8 cellular contexts compared by ENCODE assay signal in the genomic region with DNA sequence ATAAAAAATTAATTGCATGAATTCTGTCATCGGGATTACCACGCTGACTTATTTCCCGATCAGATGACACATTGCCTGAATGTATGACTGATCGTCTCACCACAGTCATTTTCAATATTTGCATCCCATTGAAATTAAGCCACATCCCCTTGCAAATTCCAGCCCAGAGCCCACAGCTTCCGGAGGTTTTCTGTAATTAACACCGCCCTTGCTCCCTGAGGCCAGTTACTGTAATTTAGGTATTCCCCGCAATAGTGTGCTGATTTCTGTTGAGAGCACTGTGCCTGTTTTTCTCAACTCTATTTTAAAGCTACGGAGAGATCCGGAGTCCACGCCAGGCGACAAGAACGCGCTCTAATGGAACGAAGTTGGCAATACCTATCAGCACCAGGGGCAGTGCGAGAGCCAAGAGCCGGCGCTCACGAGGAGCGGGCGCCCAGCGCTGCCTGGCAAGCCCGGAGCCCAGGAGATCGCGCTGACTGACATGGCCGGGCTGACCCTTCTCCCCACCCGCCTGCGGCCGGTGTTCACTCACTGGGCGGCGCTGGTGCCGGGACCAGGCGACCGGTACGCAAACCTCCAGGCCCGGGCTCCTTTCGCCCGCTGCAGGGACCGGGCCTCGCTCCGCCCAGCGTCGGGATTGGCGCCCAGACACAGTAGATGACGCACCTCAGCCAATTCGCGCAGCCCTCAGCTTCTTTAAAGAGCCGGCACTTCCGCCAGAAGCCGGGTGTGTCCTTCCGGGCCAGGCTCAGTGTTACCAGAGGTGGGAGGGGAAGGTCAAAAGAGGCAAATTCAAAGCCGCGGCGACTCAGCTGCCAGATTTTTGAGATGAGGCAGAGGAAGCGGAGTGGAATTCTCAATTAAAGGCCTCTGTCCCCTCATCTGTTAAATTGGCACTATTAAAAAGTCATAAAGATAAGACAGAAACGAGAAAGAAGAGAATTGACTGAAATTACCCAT. TPM values are rescaled to one million over a fixed set of nuclear protein-coding genes. Genes with fewer than 3 reads are reported as not detected.
DNase-seq lines count a peak whose midpoint lies in the region; ATAC-seq and TF ChIP-seq lines count a peak whose summit lies in the region.

A gene with protein sequence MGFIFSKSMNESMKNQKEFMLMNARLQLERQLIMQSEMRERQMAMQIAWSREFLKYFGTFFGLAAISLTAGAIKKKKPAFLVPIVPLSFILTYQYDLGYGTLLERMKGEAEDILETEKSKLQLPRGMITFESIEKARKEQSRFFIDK (minus strand): TSS at position 672 of the 963 bp plus-strand sequence. CDS start 5,948 bp downstream, outside the sequence.

- TF ChIP-seq CTCF in CD14-positive monocyte (IDR thresholded peaks at IDR 0.05), result no peak

- DNase-seq in CD14-positive monocyte (ENCODE audit: low spot score), result peak; percentile 92
- DNase-seq in NCI-H748 (lab: John Stamatoyannopoulos, UW; ENCODE audit: unreplicated experiment), result peak; percentile 96
- DNase-seq in activated CD4-positive, alpha-beta T cell treated with anti-CD3 and anti-CD28 coated beads, Interleukin-2, amount 50 U/mL, for 24 hours (ENCODE audit: low read depth in 1 of 2, low spot score in 1 of 2), result peak; percentile 69 to 89
- DNase-seq in dedifferentiated amniotic fluid mesenchymal stem cell (ENCODE audit: extremely low spot score), result peak; percentile 95
- peak; percentile 98 for DNase-seq in left kidney (ENCODE audit: low read depth, low spot score)
- peak; percentile 89 to 90 for DNase-seq in stimulated activated CD4-positive, alpha-beta T cell treated with anti-CD3 and anti-CD28 coated beads, Interleukin-2, amount 100 ng/mL, for 24 hours

- H3K27ac Mint-ChIP-seq in CD14-positive monocyte, result peak within 1 kb of the TSS; percentile 88 to 97 (median 96)

- peaks cover 7 to 16% (median 12%) of the 10 kb centered on the region in 7 donors for H3K9me3 Mint-ChIP-seq in CD14-positive monocyte

- H3K36me3 Mint-ChIP-seq in CD14-positive monocyte, result peaks cover 14 to 26% of the 10 kb centered on the region in 2 donors

- ATAC-seq in GM19351 (IDR thresholded peaks at IDR 0.05; ENCODE audit: unreplicated experiment), result peak; percentile 80
- peak; percentile 86 for ATAC-seq in HG03521 (IDR thresholded peaks at IDR 0.05; ENCODE audit: unreplicated experiment)

- H3K4me3 Mint-ChIP-seq in CD14-positive monocyte, result peak within 1 kb of the TSS; percentile 84 to 94

- peaks cover 0 to 1% (median 0%) of the 10 kb centered on the region in 3 donors for H3K27me3 Mint-ChIP-seq in CD14-positive monocyte (ENCODE audit: low read depth in 3 of 3)

- peaks cover 20% of the 10 kb centered on the region for H3K4me1 Mint-ChIP-seq in CD14-positive monocyte

- intact Hi-C loops in CD14-positive monocyte (cut with micrococcal nuclease), result no loop called here

RNA-seq across cellular contexts. Expression of the gene that starts here (rescaled TPM):
- 10 to 100 TPM; 14.8 to 19.7 TPM for polyA plus RNA-seq in CD14-positive monocyte

Comparison
In these comparisons a context has a peak if more than half of its experiments do, and no peak if none do; other contexts are left out.
1. Peak in every context shown above with its lines: DNase-seq and ATAC-seq.